19 cellular contexts compared by ENCODE assay signal in genomic region chr18:67239826-67240225, GRCh38.
DNase-seq lines count a peak whose midpoint lies in the region; ATAC-seq and TF ChIP-seq lines count a peak whose summit lies in the region.
"Had no signal": no experiment of that assay in that cellular context is flagged by ENCODE, and none has a peak within 500 bp of the region (broad histone marks: within the 10 kb centered on the region; RNA-seq: fewer than 3 reads in every experiment).

No MANE protein-coding gene starts in this region.

- no peak overlapping the region for H3K27ac Mint-ChIP-seq in activated CD4-positive, alpha-beta T cell treated with anti-CD3 and anti-CD28 coated beads for 36 hours
- H3K27ac Mint-ChIP-seq in activated naive CD4-positive, alpha-beta T cell treated with anti-CD3 and anti-CD28 coated beads for 36 hours: no peak overlapping the region
- H3K27ac Mint-ChIP-seq in activated naive CD8-positive, alpha-beta T cell treated with anti-CD3 and anti-CD28 coated beads for 36 hours: no peak overlapping the region
- H3K27ac Mint-ChIP-seq in stimulated activated effector memory CD8-positive, alpha-beta T cell treated with anti-CD3 and anti-CD28 coated beads, Interleukin-12 subunit alpha, Interleukin-12 subunit beta, amount 100 ng/mL, for 72 hours: no peak overlapping the region
- H3K27ac Mint-ChIP-seq: CD4-positive, alpha-beta T cell had no signal

- no peaks in the 10 kb centered on the region for H3K9me3 ChIP-seq in ovary
- H3K9me3 ChIP-seq: BE2C had no signal

- peaks cover 23% of the 10 kb centered on the region for H3K4me1 Mint-ChIP-seq in activated CD4-positive, alpha-beta T cell treated with anti-CD3 and anti-CD28 coated beads for 36 hours
- peaks cover 38% of the 10 kb centered on the region for H3K4me1 Mint-ChIP-seq in activated naive CD4-positive, alpha-beta T cell treated with anti-CD3 and anti-CD28 coated beads for 36 hours (ENCODE audit: low read depth)
- H3K4me1 Mint-ChIP-seq in activated naive CD8-positive, alpha-beta T cell treated with anti-CD3 and anti-CD28 coated beads for 36 hours: peaks cover 34% of the 10 kb centered on the region
- peaks cover 31% of the 10 kb centered on the region for H3K4me1 Mint-ChIP-seq in stimulated activated effector memory CD8-positive, alpha-beta T cell treated with anti-CD3 and anti-CD28 coated beads, Interleukin-12 subunit alpha, Interleukin-12 subunit beta, amount 100 ng/mL, for 72 hours

- 92 to 95% (median 94%) methylated on average over 7 of the region's 7 CpGs for WGBS in ovary, 3 donors

- H3K27ac ChIP-seq in ovary: no peak overlapping the region

- no peak for TF ChIP-seq EP300 in ovary (IDR thresholded peaks at IDR 0.05)

- no peaks in the 10 kb centered on the region for H3K27me3 Mint-ChIP-seq in activated CD4-positive, alpha-beta T cell treated with anti-CD3 and anti-CD28 coated beads for 36 hours
- no peaks in the 10 kb centered on the region for H3K27me3 Mint-ChIP-seq in activated naive CD4-positive, alpha-beta T cell treated with anti-CD3 and anti-CD28 coated beads for 36 hours (ENCODE audit: low read depth)
- no peaks in the 10 kb centered on the region for H3K27me3 Mint-ChIP-seq in activated naive CD8-positive, alpha-beta T cell treated with anti-CD3 and anti-CD28 coated beads for 36 hours
- H3K27me3 Mint-ChIP-seq: CD4-positive, alpha-beta T cell had no signal

- no peaks in the 10 kb centered on the region for H3K36me3 Mint-ChIP-seq in activated CD4-positive, alpha-beta T cell treated with anti-CD3 and anti-CD28 coated beads for 36 hours (ENCODE audit: low read depth)
- no peaks in the 10 kb centered on the region for H3K36me3 Mint-ChIP-seq in activated naive CD4-positive, alpha-beta T cell treated with anti-CD3 and anti-CD28 coated beads for 36 hours (ENCODE audit: low read depth)
- no peaks in the 10 kb centered on the region for H3K36me3 Mint-ChIP-seq in activated naive CD8-positive, alpha-beta T cell treated with anti-CD3 and anti-CD28 coated beads for 36 hours
- H3K36me3 Mint-ChIP-seq in stimulated activated effector memory CD8-positive, alpha-beta T cell treated with anti-CD3 and anti-CD28 coated beads, Interleukin-12 subunit alpha, Interleukin-12 subunit beta, amount 100 ng/mL, for 72 hours: no peaks in the 10 kb centered on the region

- POLR2A ChIA-PET in activated CD4-positive, alpha-beta T cell treated with anti-CD3 and anti-CD28 coated beads for 36 hours (lab: Charles Lee): no interaction called here

- DNase-seq in activated CD4-positive, alpha-beta T cell treated with anti-CD3 and anti-CD28 coated beads for 36 hours: peak; percentile 22
- DNase-seq in activated CD4-positive, alpha-beta T cell treated with anti-CD3 and anti-CD28 coated beads for 4 hours: no peak
- peak; percentile 21 for DNase-seq in activated naive CD4-positive, alpha-beta T cell treated with anti-CD3 and anti-CD28 coated beads for 36 hours
- DNase-seq in activated naive CD4-positive, alpha-beta T cell (lab: John Stamatoyannopoulos, UW): no peak
- peak; percentile 18 for DNase-seq in activated naive CD8-positive, alpha-beta T cell treated with anti-CD3 and anti-CD28 coated beads for 36 hours
- DNase-seq in stimulated activated effector memory CD8-positive, alpha-beta T cell treated with anti-CD3 and anti-CD28 coated beads, Interleukin-12 subunit alpha, Interleukin-12 subunit beta, amount 100 ng/mL, for 72 hours (ENCODE audit: low spot score in 2 of 2): no peak
- DNase-seq in hippocampal formation (lab: John Stamatoyannopoulos, UW) (no peak), ovary (no peak)
- DNase-seq: 8988T; BE2C; CD4-positive, alpha-beta T cell; H7; IMR-90; Karpas-422; MM.1S; NCI-H1092 treated with DMSO at 0.1 percent for 48 hours; NCI-H1694; NCI-H2227 treated with DMSO at 0.1 percent for 48 hours; NCI-H524 had no signal

- H3K4me3 ChIP-seq in ovary: no peak overlapping the region

- CTCF ChIA-PET in activated CD4-positive, alpha-beta T cell treated with anti-CD3 and anti-CD28 coated beads for 36 hours (lab: Charles Lee): no interaction called here
- CTCF ChIA-PET in activated naive CD4-positive, alpha-beta T cell treated with anti-CD3 and anti-CD28 coated beads for 36 hours (lab: Charles Lee): no interaction called here

- no peaks in the 10 kb centered on the region for H3K4me1 ChIP-seq in ovary (ENCODE audit: insufficient read depth)
- H3K4me1 ChIP-seq: BE2C had no signal

- H3K27me3 ChIP-seq in ovary: no peaks in the 10 kb centered on the region
- H3K27me3 ChIP-seq: BE2C had no signal

- no peak overlapping the region for H3K4me3 Mint-ChIP-seq in activated CD4-positive, alpha-beta T cell treated with anti-CD3 and anti-CD28 coated beads for 36 hours
- H3K4me3 Mint-ChIP-seq in activated naive CD4-positive, alpha-beta T cell treated with anti-CD3 and anti-CD28 coated beads for 36 hours: no peak overlapping the region
- no peak overlapping the region for H3K4me3 Mint-ChIP-seq in activated naive CD8-positive, alpha-beta T cell treated with anti-CD3 and anti-CD28 coated beads for 36 hours
- H3K4me3 Mint-ChIP-seq in stimulated activated effector memory CD8-positive, alpha-beta T cell treated with anti-CD3 and anti-CD28 coated beads, Interleukin-12 subunit alpha, Interleukin-12 subunit beta, amount 100 ng/mL, for 72 hours: no peak overlapping the region
- H3K4me3 Mint-ChIP-seq: CD4-positive, alpha-beta T cell had no signal

- ATAC-seq in activated CD4-positive, alpha-beta T cell treated with anti-CD3 and anti-CD28 coated beads for 36 hours: peak; percentile 44
- peak; percentile 69 for ATAC-seq in stimulated activated effector memory CD8-positive, alpha-beta T cell treated with anti-CD3 and anti-CD28 coated beads, Interleukin-12 subunit alpha, Interleukin-12 subunit beta, amount 100 ng/mL, for 72 hours

- no peak for TF ChIP-seq CTCF in ovary (IDR thresholded peaks at IDR 0.05)

- H3K36me3 ChIP-seq in ovary: no peaks in the 10 kb centered on the region
- H3K36me3 ChIP-seq: BE2C had no signal

- no peaks in the 10 kb centered on the region for H3K9me3 Mint-ChIP-seq in activated CD4-positive, alpha-beta T cell treated with anti-CD3 and anti-CD28 coated beads for 36 hours (ENCODE audit: low read depth)
- no peaks in the 10 kb centered on the region for H3K9me3 Mint-ChIP-seq in activated naive CD4-positive, alpha-beta T cell treated with anti-CD3 and anti-CD28 coated beads for 36 hours
- no peaks in the 10 kb centered on the region for H3K9me3 Mint-ChIP-seq in activated naive CD8-positive, alpha-beta T cell treated with anti-CD3 and anti-CD28 coated beads for 36 hours
- peaks cover 3% of the 10 kb centered on the region for H3K9me3 Mint-ChIP-seq in stimulated activated effector memory CD8-positive, alpha-beta T cell treated with anti-CD3 and anti-CD28 coated beads, Interleukin-12 subunit alpha, Interleukin-12 subunit beta, amount 100 ng/mL, for 72 hours
- H3K9me3 Mint-ChIP-seq: CD4-positive, alpha-beta T cell had no signal

- intact Hi-C loops in activated CD4-positive, alpha-beta T cell treated with anti-CD3 and anti-CD28 coated beads for 36 hours (cut with DNase I, micrococcal nuclease): no loop called here
- intact Hi-C loops in activated naive CD4-positive, alpha-beta T cell treated with anti-CD3 and anti-CD28 coated beads for 36 hours (cut with micrococcal nuclease): loop anchor here (5.0 kb wide), 1 partner anchor 177 kb away; no protein-coding TSS in a partner anchor
- intact Hi-C loops in ovary (cut with DNase I): no loop called here

- TF ChIP-seq POLR2A in ovary (IDR thresholded peaks at IDR 0.05): no peak

Comparison
In these comparisons a context has a peak if more than half of its experiments do, and no peak if none do; other contexts are left out.
1. DNase-seq: peak in activated CD4-positive, alpha-beta T cell treated with anti-CD3 and anti-CD28 coated beads for 36 hours (single experiment), activated naive CD4-positive, alpha-beta T cell treated with anti-CD3 and anti-CD28 coated beads for 36 hours (single experiment) and activated naive CD8-positive, alpha-beta T cell treated with anti-CD3 and anti-CD28 coated beads for 36 hours (single experiment); none in activated CD4-positive, alpha-beta T cell treated with anti-CD3 and anti-CD28 coated beads for 4 hours (0 of 2), activated naive CD4-positive, alpha-beta T cell (0 of 4), stimulated activated effector memory CD8-positive, alpha-beta T cell treated with anti-CD3 and anti-CD28 coated beads, Interleukin-12 subunit alpha, Interleukin-12 subunit beta, amount 100 ng/mL, for 72 hours (0 of 2), hippocampal formation (0 of 2) and ovary (0 of 5).